11 cellular contexts compared by ENCODE assay signal in the genomic region with DNA sequence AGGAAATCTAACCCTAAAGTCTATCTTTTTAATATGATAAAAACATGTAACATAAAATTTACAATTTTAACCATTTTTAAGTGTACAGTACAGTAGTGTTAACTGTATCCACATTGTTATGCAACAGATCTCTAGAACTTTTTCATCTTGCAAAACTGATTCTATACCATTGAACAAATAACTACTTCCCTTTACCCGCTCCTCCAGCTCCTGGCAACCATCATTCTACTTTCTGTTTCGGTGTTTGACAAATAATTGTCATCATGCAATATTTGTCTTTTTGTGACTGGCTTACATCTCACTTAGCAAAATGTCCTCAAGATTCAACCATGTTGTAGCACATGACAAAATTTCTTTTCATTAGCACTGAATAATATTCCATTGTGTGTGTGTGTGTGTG.
"Had no signal": no experiment of that assay in that cellular context is flagged by ENCODE, and none has a peak within 500 bp of the region (broad histone marks: within the 10 kb centered on the region; RNA-seq: fewer than 3 reads in every experiment).

No MANE protein-coding gene starts in this region.

- ATAC-seq: stimulated activated naive CD8-positive, alpha-beta T cell treated with anti-CD3 and anti-CD28 coated beads, Interleukin-15, Interleukin-2, amounts not matched to agents 100 U/mL and 50 U/mL, for 24 hours had no signal

- H3K9me3 ChIP-seq: sigmoid colon, suprapubic skin had no signal

- FAIRE-seq: TTC549 had no signal

- DNase-seq: activated CD4-positive, alpha-beta T cell treated with anti-CD3 and anti-CD28 coated beads, Interleukin-2, amount 50 U/mL, for 1 hour; activated CD4-positive, CD25-positive, alpha-beta regulatory T cell; activated effector memory CD4-positive, alpha-beta T cell treated with Interleukin-2 at 50 U/mL for 16 hours; activated T-cell treated with anti-CD3 and anti-CD28 coated beads, Interleukin-2, amount 50 U/mL, for 1 hour; brain microvascular endothelial cell; erythroblast; hypothalamus; sigmoid colon; stimulated activated naive CD8-positive, alpha-beta T cell treated with anti-CD3 and anti-CD28 coated beads, Interleukin-15, Interleukin-2, amounts not matched to agents 100 U/mL and 50 U/mL, for 24 hours had no signal

- H3K27me3 ChIP-seq: brain microvascular endothelial cell, sigmoid colon, suprapubic skin had no signal

- H3K4me3 ChIP-seq: sigmoid colon, suprapubic skin had no signal

- H3K4me1 ChIP-seq: sigmoid colon, suprapubic skin had no signal

- H3K36me3 ChIP-seq: brain microvascular endothelial cell, sigmoid colon, suprapubic skin had no signal

- H3K27ac ChIP-seq: brain microvascular endothelial cell, sigmoid colon, suprapubic skin had no signal
